ENCODE assay signal across 2 cellular contexts in the genomic region with DNA sequence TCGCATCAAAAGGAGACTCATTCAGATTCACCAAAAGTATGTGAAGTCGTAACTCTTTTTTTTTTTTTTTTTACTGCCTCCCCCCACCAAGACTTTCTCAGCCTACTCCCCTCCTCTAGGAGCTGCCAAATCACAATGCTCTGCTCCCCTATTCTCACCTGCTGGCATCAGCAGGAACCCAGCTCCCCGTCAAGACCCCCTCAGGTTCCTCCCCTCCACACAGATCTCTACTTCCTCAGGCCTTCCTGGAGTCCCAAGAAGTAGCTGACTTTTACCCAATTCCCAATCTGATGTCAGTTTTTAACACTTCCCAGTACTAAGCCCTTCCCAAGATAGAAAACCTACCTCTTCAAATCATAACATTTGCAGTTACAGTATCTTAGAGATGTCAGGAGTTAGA.
A peak's percentile ranks its signal among the peaks of the same experiment; 100 is the strongest.
TF ChIP-seq lines count a peak whose summit lies in the region.

No MANE protein-coding gene starts in this region.

TF ChIP-seq in HEK293, 187 proteins besides CTCF, POLR2A, EP300 and RAD21:
- TF ChIP-seq ZIC2 (tag by site-specific recombination; IDR thresholded peaks at IDR 0.05), result peak; percentile 46; the same call in 1 of the 2 replicates
- no peak for TF ChIP-seq ZNF530 (tag by site-specific recombination; IDR thresholded peaks at IDR 0.05; ENCODE audit: low read depth)
TF ChIP-seq in HEK293: peak in this region for 1.

TF ChIP-seq in GM12878, 131 proteins besides CTCF, POLR2A, EP300 and RAD21:
- no peak for TF ChIP-seq ZSCAN29 (IDR thresholded peaks at IDR 0.05)
- no peak for TF ChIP-seq PRDM15 (CRISPR knock-in tag; IDR thresholded peaks at IDR 0.05)
- TF ChIP-seq ZNF384 (IDR thresholded peaks at IDR 0.05; ENCODE audit: borderline replicate concordance, low read depth, low read length), result no peak
- no peak for TF ChIP-seq CREB1 (IDR thresholded peaks at IDR 0.05; ENCODE audit: low read depth)
- TF ChIP-seq MTA3 (IDR thresholded peaks at IDR 0.05; ENCODE audit: borderline replicate concordance, low read length), result no peak
- TF ChIP-seq HDAC2 (IDR thresholded peaks at IDR 0.05), result no peak
- no peak for TF ChIP-seq ETV6 (conservative IDR thresholded peaks at IDR 0.05 in 1 of 2, IDR thresholded peaks at IDR 0.05 in 1 of 2; ENCODE audit: borderline replicate concordance in 1 of 2, low read depth in 1 of 2)
- no peak for TF ChIP-seq SMAD1 (IDR thresholded peaks at IDR 0.05; ENCODE audit: low read depth, partially characterized antibody)
- no peak for TF ChIP-seq BHLHE40 (IDR thresholded peaks at IDR 0.05; ENCODE audit: borderline replicate concordance in 1 of 2, low read depth in 2 of 2, low read length in 1 of 2)
- TF ChIP-seq ZNF24 (IDR thresholded peaks at IDR 0.05), result no peak
- no peak for TF ChIP-seq ESRRA (IDR thresholded peaks at IDR 0.05; ENCODE audit: low read length)
- TF ChIP-seq ZNF217 (IDR thresholded peaks at IDR 0.05), result no peak
- TF ChIP-seq ZNF687 (IDR thresholded peaks at IDR 0.05), result no peak
- no peak for TF ChIP-seq IKZF2 (IDR thresholded peaks at IDR 0.05)
- no peak for TF ChIP-seq MYB (IDR thresholded peaks at IDR 0.05; ENCODE audit: borderline replicate concordance, low read depth, low read length)
- no peak for TF ChIP-seq E2F4 (IDR thresholded peaks at IDR 0.05; ENCODE audit: low read depth, low read length)
- no peak for TF ChIP-seq MEF2A (IDR thresholded peaks at IDR 0.05; ENCODE audit: insufficient read depth, low read depth, low read length)
- TF ChIP-seq GABPA (IDR thresholded peaks at IDR 0.05; ENCODE audit: low read depth), result no peak
- no peak for TF ChIP-seq MXI1 (IDR thresholded peaks at IDR 0.05; ENCODE audit: low read depth, low read length)
TF ChIP-seq in GM12878: peak in this region for 0.
